Comparison of ENCODE assay signal across 16 cellular contexts in the genomic region with DNA sequence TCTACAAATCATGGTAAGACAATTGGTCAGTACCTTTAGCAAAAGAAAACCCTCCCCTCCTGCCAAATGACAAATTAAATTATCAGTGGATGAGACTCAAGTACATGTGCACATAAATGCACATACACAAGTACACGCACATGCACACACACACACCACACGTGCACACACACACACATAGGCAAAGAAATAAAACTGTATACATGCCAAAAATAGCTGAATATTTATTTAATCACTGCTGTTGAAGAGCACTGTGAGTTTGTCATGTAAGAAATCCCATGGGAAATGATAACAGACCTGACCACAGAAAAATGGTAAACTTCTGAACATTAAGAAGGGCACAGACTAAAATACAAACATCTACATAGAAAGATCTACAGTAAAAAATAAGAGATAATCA. TPM values are rescaled to one million over a fixed set of nuclear protein-coding genes. Genes with fewer than 3 reads are reported as not detected.
DNase-seq lines count a peak whose midpoint lies in the region; ATAC-seq and TF ChIP-seq lines count a peak whose summit lies in the region.
"Had no signal": no experiment of that assay in that cellular context is flagged by ENCODE, and none has a peak within 500 bp of the region (broad histone marks: within the 10 kb centered on the region; RNA-seq: fewer than 3 reads in every experiment).

No MANE protein-coding gene starts in this region.

- no peak overlapping the region for H2AFZ ChIP-seq in SK-N-SH (ENCODE audit: low read depth)

- POLR2A ChIA-PET in activated B cell treated with CpG ODN at 0.5 μM for 24 hours (lab: Charles Lee) (interaction anchor here (0.5 to 1.6 kb wide), 3 partner anchors 9 to 46 kb away, joined by 3 to 7 read pairs (median 6); no protein-coding TSS in a partner anchor), SK-N-SH (lab: Yijun Ruan, JAX) (no interaction called here)

- H3K4me3 Mint-ChIP-seq in activated naive CD4-positive, alpha-beta T cell treated with anti-CD3 and anti-CD28 coated beads for 36 hours: no peak overlapping the region
- H3K4me3 Mint-ChIP-seq in activated B cell treated with CpG ODN at 0.5 μM for 24 hours (no peak overlapping the region), endothelial cell (ENCODE audit: unreplicated experiment) (no peak overlapping the region)
- peak overlapping the region; percentile 36 to 75 for H3K4me3 Mint-ChIP-seq in stimulated activated naive CD8-positive, alpha-beta T cell treated with anti-CD3 and anti-CD28 coated beads, Interleukin-15, amount 100 ng/mL, for 72 hours

- intact Hi-C loops in activated naive CD4-positive, alpha-beta T cell treated with anti-CD3 and anti-CD28 coated beads for 36 hours (cut with micrococcal nuclease): loop anchor here (10.0 kb wide), 2 partner anchors 656 to 1324 kb away; no protein-coding TSS in a partner anchor
- intact Hi-C loops in activated B cell treated with CpG ODN at 0.5 μM for 24 hours (cut with micrococcal nuclease): loop anchor here (1.0 kb wide), 1 partner anchor 8 kb away; no protein-coding TSS in a partner anchor

- H3F3A ChIP-seq in SK-N-SH (replicated peaks; ENCODE audit: insufficient read depth): no peaks in the 10 kb centered on the region

- no peak overlapping the region for H3K27ac ChIP-seq in SK-N-SH (ENCODE audit: low read depth in 2 of 2, low read length in 1 of 2)
- H3K27ac ChIP-seq: ovary, RWPE1, tibial artery had no signal

- H3K9me3 ChIP-seq in MG63 (no peaks in the 10 kb centered on the region), SK-N-SH (no peaks in the 10 kb centered on the region)
- H3K9me3 ChIP-seq: HAP-1, ovary, tibial artery had no signal

- H3K36me3 ChIP-seq in MG63: no peaks in the 10 kb centered on the region
- H3K36me3 ChIP-seq in SK-N-SH (replicated peaks in 1 of 2; ENCODE audit: control insufficient read depth in 1 of 2, insufficient read depth in 2 of 2, low read length in 1 of 2): no peaks in the 10 kb centered on the region
- H3K36me3 ChIP-seq: HAP-1, ovary, tibial artery had no signal

- no peaks in the 10 kb centered on the region; a peak in 1 of 4 replicates for H3K4me1 ChIP-seq in SK-N-SH (ENCODE audit: control insufficient read depth in 1 of 2, insufficient read depth in 2 of 2, low read depth in 1 of 2, low read length in 1 of 2)

- H3K9me2 ChIP-seq in SK-N-SH: no peaks in the 10 kb centered on the region

- H3K9me3 Mint-ChIP-seq in activated naive CD4-positive, alpha-beta T cell treated with anti-CD3 and anti-CD28 coated beads for 36 hours: no peaks in the 10 kb centered on the region
- H3K9me3 Mint-ChIP-seq in activated B cell treated with CpG ODN at 0.5 μM for 24 hours (no peaks in the 10 kb centered on the region), endothelial cell (ENCODE audit: unreplicated experiment) (no peaks in the 10 kb centered on the region)
- no peaks in the 10 kb centered on the region for H3K9me3 Mint-ChIP-seq in stimulated activated naive CD8-positive, alpha-beta T cell treated with anti-CD3 and anti-CD28 coated beads, Interleukin-15, amount 100 ng/mL, for 72 hours

- no peak overlapping the region for H3K4me3 ChIP-seq in MG63
- no peak overlapping the region for H3K4me3 ChIP-seq in SK-N-SH (ENCODE audit: low read depth in 2 of 2, low read length in 1 of 2)
- H3K4me3 ChIP-seq: HAP-1, ovary, tibial artery had no signal

- no peaks in the 10 kb centered on the region for H3K27me3 ChIP-seq in MG63
- no peaks in the 10 kb centered on the region for H3K27me3 ChIP-seq in SK-N-SH (ENCODE audit: insufficient read depth)
- H3K27me3 ChIP-seq: ovary, tibial artery had no signal

- H3K27ac Mint-ChIP-seq in activated naive CD4-positive, alpha-beta T cell treated with anti-CD3 and anti-CD28 coated beads for 36 hours: peak overlapping the region; percentile 72
- H3K27ac Mint-ChIP-seq in activated B cell treated with CpG ODN at 0.5 μM for 24 hours (peak overlapping the region; percentile 59), endothelial cell (ENCODE audit: unreplicated experiment) (no peak overlapping the region)
- peak overlapping the region; percentile 81 to 93 for H3K27ac Mint-ChIP-seq in stimulated activated naive CD8-positive, alpha-beta T cell treated with anti-CD3 and anti-CD28 coated beads, Interleukin-15, amount 100 ng/mL, for 72 hours

- ATAC-seq in activated B cell treated with CpG ODN at 0.5 μM for 24 hours (ENCODE audit: low read depth): no peak
- no peak for ATAC-seq in stimulated activated naive CD8-positive, alpha-beta T cell treated with anti-CD3 and anti-CD28 coated beads, Interleukin-15, amount 100 ng/mL, for 72 hours
- ATAC-seq: esophagus mucosa had no signal

- no peaks in the 10 kb centered on the region for H3K79me2 ChIP-seq in SK-N-SH (ENCODE audit: insufficient read depth)

- H4K20me1 ChIP-seq in SK-N-SH (ENCODE audit: insufficient read depth): no peaks in the 10 kb centered on the region

- DNase-seq in activated naive CD4-positive, alpha-beta T cell treated with anti-CD3 and anti-CD28 coated beads for 36 hours: no peak
- no peak for DNase-seq in activated naive CD4-positive, alpha-beta T cell (lab: John Stamatoyannopoulos, UW)
- DNase-seq in activated B cell treated with CpG ODN at 0.5 μM for 24 hours: no peak
- DNase-seq in fibroblast of gingiva (ENCODE audit: low read depth): peak; percentile 37
- DNase-seq in stimulated activated naive CD8-positive, alpha-beta T cell treated with anti-CD3 and anti-CD28 coated beads, Interleukin-15, amount 100 ng/mL, for 72 hours: no peak
- DNase-seq in MG63: no peak
- no peak for DNase-seq in endothelial cell (ENCODE audit: low spot score)
- DNase-seq in SK-N-SH: no peak
- DNase-seq: cortex of kidney, NCI-H1694 treated with DMSO at 0.1 percent for 48 hours, ovary, T-helper 9 cell, tibial artery had no signal

- no peak for TF ChIP-seq RAD21 in SK-N-SH (IDR thresholded peaks at IDR 0.05; ENCODE audit: low read length)

- no peak overlapping the region for H3K4me2 ChIP-seq in SK-N-SH

- 83% methylated on average over 2 of the region's 2 CpGs for WGBS in SK-N-SH (ENCODE audit: low lambda C conversion rate)

- no peak overlapping the region for H3K9ac ChIP-seq in SK-N-SH

- H3K36me3 Mint-ChIP-seq in activated naive CD4-positive, alpha-beta T cell treated with anti-CD3 and anti-CD28 coated beads for 36 hours (ENCODE audit: low read depth): peaks cover 2% of the 10 kb centered on the region
- no peaks in the 10 kb centered on the region for H3K36me3 Mint-ChIP-seq in activated B cell treated with CpG ODN at 0.5 μM for 24 hours (ENCODE audit: low read depth)
- no peaks in the 10 kb centered on the region for H3K36me3 Mint-ChIP-seq in endothelial cell (ENCODE audit: low read depth, unreplicated experiment)

- no peaks in the 10 kb centered on the region for H3K27me3 Mint-ChIP-seq in activated naive CD4-positive, alpha-beta T cell treated with anti-CD3 and anti-CD28 coated beads for 36 hours (ENCODE audit: low read depth)
- no peaks in the 10 kb centered on the region for H3K27me3 Mint-ChIP-seq in activated B cell treated with CpG ODN at 0.5 μM for 24 hours
- no peaks in the 10 kb centered on the region for H3K27me3 Mint-ChIP-seq in stimulated activated naive CD8-positive, alpha-beta T cell treated with anti-CD3 and anti-CD28 coated beads, Interleukin-15, amount 100 ng/mL, for 72 hours
- peaks cover 2% of the 10 kb centered on the region for H3K27me3 Mint-ChIP-seq in endothelial cell (ENCODE audit: unreplicated experiment)

- peaks cover 88% of the 10 kb centered on the region for H3K4me1 Mint-ChIP-seq in activated naive CD4-positive, alpha-beta T cell treated with anti-CD3 and anti-CD28 coated beads for 36 hours (ENCODE audit: low read depth)
- H3K4me1 Mint-ChIP-seq in activated B cell treated with CpG ODN at 0.5 μM for 24 hours: peaks cover 62% of the 10 kb centered on the region
- H3K4me1 Mint-ChIP-seq in stimulated activated naive CD8-positive, alpha-beta T cell treated with anti-CD3 and anti-CD28 coated beads, Interleukin-15, amount 100 ng/mL, for 72 hours: peaks cover 98% of the 10 kb centered on the region
- no peaks in the 10 kb centered on the region for H3K4me1 Mint-ChIP-seq in endothelial cell (ENCODE audit: unreplicated experiment)

- CTCF ChIA-PET in activated naive CD4-positive, alpha-beta T cell treated with anti-CD3 and anti-CD28 coated beads for 36 hours (lab: Charles Lee): interaction anchor here (1.2 kb wide), 1 partner anchor 21 kb away, joined by 3 read pairs; no protein-coding TSS in a partner anchor
- CTCF ChIA-PET in activated B cell treated with CpG ODN at 0.5 μM for 24 hours (lab: Charles Lee) (interaction anchor here (1.6 kb wide), 1 partner anchor 21 kb away, joined by 7 read pairs; no protein-coding TSS in a partner anchor), SK-N-SH (lab: Yijun Ruan, JAX) (no interaction called here)

- TF ChIP-seq CTCF in activated B cell treated with CpG ODN at 0.5 μM for 24 hours (IDR thresholded peaks at IDR 0.05) (no peak), endothelial cell (IDR thresholded peaks at IDR 0.05; ENCODE audit: unreplicated experiment) (no peak), SK-N-SH (IDR thresholded peaks at IDR 0.05) (no peak)

- TF ChIP-seq EP300 in SK-N-SH (IDR thresholded peaks at IDR 0.05; ENCODE audit: borderline replicate concordance in 1 of 2, low read depth in 1 of 2, low read length in 1 of 2): no peak

TF ChIP-seq in SK-N-SH, 30 proteins besides CTCF, POLR2A, EP300 and RAD21 (continues in another document):
- no peak for TF ChIP-seq NFIC (IDR thresholded peaks at IDR 0.05; ENCODE audit: borderline replicate concordance)
- TF ChIP-seq, protein P1, sequence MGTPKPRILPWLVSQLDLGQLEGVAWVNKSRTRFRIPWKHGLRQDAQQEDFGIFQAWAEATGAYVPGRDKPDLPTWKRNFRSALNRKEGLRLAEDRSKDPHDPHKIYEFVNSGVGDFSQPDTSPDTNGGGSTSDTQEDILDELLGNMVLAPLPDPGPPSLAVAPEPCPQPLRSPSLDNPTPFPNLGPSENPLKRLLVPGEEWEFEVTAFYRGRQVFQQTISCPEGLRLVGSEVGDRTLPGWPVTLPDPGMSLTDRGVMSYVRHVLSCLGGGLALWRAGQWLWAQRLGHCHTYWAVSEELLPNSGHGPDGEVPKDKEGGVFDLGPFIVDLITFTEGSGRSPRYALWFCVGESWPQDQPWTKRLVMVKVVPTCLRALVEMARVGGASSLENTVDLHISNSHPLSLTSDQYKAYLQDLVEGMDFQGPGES (IDR thresholded peaks at IDR 0.05; ENCODE audit: low read depth, low read length): no peak
- TF ChIP-seq CHD2 (IDR thresholded peaks at IDR 0.05; ENCODE audit: low read length, partially characterized antibody): no peak

RNA-seq across cellular contexts. Expression of a gene that starts 46.6 kb away (rescaled TPM):
- 100 to 1,000 TPM; 289 to 294 TPM for total RNA-seq in activated naive CD4-positive, alpha-beta T cell treated with anti-CD3 and anti-CD28 coated beads for 36 hours
- total RNA-seq in activated B cell treated with CpG ODN at 0.5 μM for 24 hours (207 and 226 TPM in 2 replicates), endothelial cell (ENCODE audit: unreplicated experiment) (22.6 TPM)
- total RNA-seq in MG63 (2014; rRNA removed; shearing (Covaris generic); ENCODE audit: low replicate concordance): 0.79 and 2.4 TPM in 2 replicates
- polyA plus RNA-seq in SK-N-SH (2012; rRNA removed): 1.0 and 1.1 TPM in 2 replicates
- polyA plus RNA-seq in SK-N-SH (2012; cell fraction: cytosol; rRNA removed): 0.42 and 0.45 TPM in 2 replicates
- 2.4 and 3.2 TPM in 2 replicates for polyA plus RNA-seq in SK-N-SH (2012; cell fraction: nucleus; rRNA removed)

Comparison
In these comparisons a context has a peak if more than half of its experiments do, and no peak if none do; other contexts are left out.
1. H3K4me3 Mint-ChIP-seq: peak in stimulated activated naive CD8-positive, alpha-beta T cell treated with anti-CD3 and anti-CD28 coated beads, Interleukin-15, amount 100 ng/mL, for 72 hours (2 of 2); none in activated naive CD4-positive, alpha-beta T cell treated with anti-CD3 and anti-CD28 coated beads for 36 hours (single experiment), activated B cell treated with CpG ODN at 0.5 μM for 24 hours (single experiment) and endothelial cell (single experiment).